In the genomic region with DNA sequence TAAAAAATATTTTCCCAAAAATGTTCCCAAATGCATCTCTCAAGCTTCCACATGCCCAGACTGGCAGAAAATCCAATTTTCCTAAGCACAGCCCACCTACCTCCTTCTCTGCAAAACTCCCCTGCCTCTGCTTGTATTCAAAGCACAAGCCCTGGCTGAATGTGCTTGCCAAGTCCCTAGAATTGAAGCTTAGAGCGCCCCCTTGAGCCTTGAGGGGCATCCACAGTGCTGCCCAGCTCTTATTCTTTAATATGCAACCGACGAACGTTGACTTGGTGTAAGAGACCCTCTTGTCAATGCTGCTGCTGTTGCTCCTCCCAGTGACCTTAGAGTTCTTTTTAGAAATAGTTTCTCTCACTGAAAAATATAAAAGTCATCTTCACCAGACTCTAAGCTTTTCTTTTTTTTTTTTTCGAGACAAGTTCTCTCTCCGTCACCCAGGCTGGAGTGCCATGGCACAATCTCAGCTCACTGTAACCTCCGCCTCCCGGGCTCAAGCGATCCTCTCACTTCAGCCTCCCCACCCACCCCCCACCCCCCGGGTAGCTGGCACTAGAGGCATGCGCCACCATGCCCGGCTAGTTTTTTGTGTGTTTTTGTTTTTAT, we compare ENCODE assay signal across 8 cellular contexts.
DNase-seq lines count a peak whose midpoint lies in the region; ATAC-seq and TF ChIP-seq lines count a peak whose summit lies in the region.

No MANE protein-coding gene starts in this region.

- peak; percentile 91 for TF ChIP-seq CTCF in retinal pigment epithelial cell (conservative IDR thresholded peaks at IDR 0.05; ENCODE audit: low read depth, low read length)

- intact Hi-C loops in left ventricle myocardium superior (cut with micrococcal nuclease): loop anchor here (5.0 kb wide), 1 partner anchor 131 kb away; no protein-coding TSS in a partner anchor

- ATAC-seq in left ventricle myocardium superior (peak; percentile 84), HG03196 (IDR thresholded peaks at IDR 0.05; ENCODE audit: unreplicated experiment) (no peak)

- DNase-seq in SIG-M5 treated with dmso at 0.1 percent for 504 hours (lab: John Stamatoyannopoulos, UW; ENCODE audit: unreplicated experiment) (peak; percentile 70), SIG-M5 (lab: John Stamatoyannopoulos, UW) (no peak), NCI-H1105 treated with DMSO at 0.1 percent for 48 hours (lab: John Stamatoyannopoulos, UW) (peak; percentile 82), T-helper 1 cell (peak; percentile 46 to 71 (median 58)), amniotic stem cell (lab: John Stamatoyannopoulos, UW) (peak; percentile 58), left ventricle myocardium superior (peak; percentile 60), retinal pigment epithelial cell (ENCODE audit: low read depth) (peak; percentile 39)

- no peak overlapping the region for H3K4me3 ChIP-seq in retinal pigment epithelial cell (ENCODE audit: low read length)
